ENCODE assay signal across 9 cellular contexts in genomic region chr19:56765107-56765506, GRCh38.
DNase-seq lines count a peak whose midpoint lies in the region; ATAC-seq and TF ChIP-seq lines count a peak whose summit lies in the region.
"Had no signal": no experiment of that assay in that cellular context is flagged by ENCODE, and none has a peak within 500 bp of the region (broad histone marks: within the 10 kb centered on the region; RNA-seq: fewer than 3 reads in every experiment).

No MANE protein-coding gene starts in this region.

- ATAC-seq in activated CD8-positive, alpha-beta T cell treated with anti-CD3 and anti-CD28 coated beads for 36 hours = no peak
- ATAC-seq in Right ventricle myocardium inferior (peak; percentile 68), HG03196 (IDR thresholded peaks at IDR 0.05; ENCODE audit: unreplicated experiment) (no peak)

- DNase-seq in CD14-positive monocyte (ENCODE audit: low spot score) (no peak), Right ventricle myocardium inferior (ENCODE audit: missing footprints) (peak; percentile 79), posterior cingulate gyrus (peak; percentile 77 to 98 (median 87)), DMS79 treated with DMSO at 0.1 percent for 48 hours (lab: John Stamatoyannopoulos, UW) (no peak), T1000 (lab: John Stamatoyannopoulos, UW) (no peak), type B pancreatic cell (ENCODE audit: extremely low spot score, unreplicated experiment) (no peak)
- DNase-seq in activated CD8-positive, alpha-beta T cell treated with anti-CD3 and anti-CD28 coated beads for 36 hours = peak; percentile 52

- H3K36me3 Mint-ChIP-seq in CD14-positive monocyte (no peaks in the 10 kb centered on the region), type B pancreatic cell (no peaks in the 10 kb centered on the region)
- H3K36me3 Mint-ChIP-seq in activated CD8-positive, alpha-beta T cell treated with anti-CD3 and anti-CD28 coated beads for 36 hours (ENCODE audit: low read depth) = peaks cover 24% of the 10 kb centered on the region

- H3K27me3 Mint-ChIP-seq in CD14-positive monocyte (ENCODE audit: low read depth in 3 of 3) (no peaks in the 10 kb centered on the region), type B pancreatic cell (no peaks in the 10 kb centered on the region)
- peaks cover 6% of the 10 kb centered on the region for H3K27me3 Mint-ChIP-seq in activated CD8-positive, alpha-beta T cell treated with anti-CD3 and anti-CD28 coated beads for 36 hours
- H3K27me3 Mint-ChIP-seq: IgD-negative memory B cell had no signal

- TF ChIP-seq CTCF in CD14-positive monocyte (IDR thresholded peaks at IDR 0.05) (no peak), type B pancreatic cell (conservative IDR thresholded peaks at IDR 0.05) (no peak)
- TF ChIP-seq CTCF in activated CD8-positive, alpha-beta T cell treated with anti-CD3 and anti-CD28 coated beads for 36 hours (IDR thresholded peaks at IDR 0.05) = no peak

- H3K9me3 Mint-ChIP-seq in CD14-positive monocyte (peaks cover 23 to 73% (median 48%) of the 10 kb centered on the region in 7 donors), type B pancreatic cell (peaks cover 20% of the 10 kb centered on the region)
- peaks cover 50% of the 10 kb centered on the region for H3K9me3 Mint-ChIP-seq in activated CD8-positive, alpha-beta T cell treated with anti-CD3 and anti-CD28 coated beads for 36 hours

- intact Hi-C loops in CD14-positive monocyte (cut with micrococcal nuclease) = no loop called here
- intact Hi-C loops in activated CD8-positive, alpha-beta T cell treated with anti-CD3 and anti-CD28 coated beads for 36 hours (cut with micrococcal nuclease) = no loop called here
- intact Hi-C loops in Right ventricle myocardium inferior (cut with DNase I) = no loop called here
- intact Hi-C loops in posterior cingulate gyrus (cut with DNase I) = no loop called here

- CTCF ChIA-PET in activated CD8-positive, alpha-beta T cell treated with anti-CD3 and anti-CD28 coated beads for 36 hours (lab: Charles Lee) = no interaction called here

- POLR2A ChIA-PET in activated CD8-positive, alpha-beta T cell treated with anti-CD3 and anti-CD28 coated beads for 36 hours (lab: Charles Lee) = no interaction called here

- peaks cover 8% of the 10 kb centered on the region for H3K4me1 Mint-ChIP-seq in CD14-positive monocyte
- H3K4me1 Mint-ChIP-seq in activated CD8-positive, alpha-beta T cell treated with anti-CD3 and anti-CD28 coated beads for 36 hours (ENCODE audit: low read depth) = peaks cover 10% of the 10 kb centered on the region
- H3K4me1 Mint-ChIP-seq in type B pancreatic cell (ENCODE audit: unreplicated experiment) = no peaks in the 10 kb centered on the region

- peak overlapping the region; percentile 64 to 69 for H3K4me3 Mint-ChIP-seq in CD14-positive monocyte
- H3K4me3 Mint-ChIP-seq in activated CD8-positive, alpha-beta T cell treated with anti-CD3 and anti-CD28 coated beads for 36 hours = peak overlapping the region; percentile 62
- no peak overlapping the region for H3K4me3 Mint-ChIP-seq in type B pancreatic cell

- H3K27ac Mint-ChIP-seq in CD14-positive monocyte = no peak overlapping the region
- no peak overlapping the region for H3K27ac Mint-ChIP-seq in activated CD8-positive, alpha-beta T cell treated with anti-CD3 and anti-CD28 coated beads for 36 hours
- H3K27ac Mint-ChIP-seq in type B pancreatic cell = no peak overlapping the region

Comparison
In these comparisons a context has a peak if more than half of its experiments do, and no peak if none do; other contexts are left out.
1. DNase-seq: peak in activated CD8-positive, alpha-beta T cell treated with anti-CD3 and anti-CD28 coated beads for 36 hours (single experiment), Right ventricle myocardium inferior (single experiment) and posterior cingulate gyrus (10 of 10); none in CD14-positive monocyte (single experiment), DMS79 treated with DMSO at 0.1 percent for 48 hours (single experiment), T1000 (single experiment) and type B pancreatic cell (single experiment).